ENCODE assay signal across 18 cellular contexts in genomic region chr10:4526426-4526825, GRCh38.
DNase-seq lines count a peak whose midpoint lies in the region; ATAC-seq and TF ChIP-seq lines count a peak whose summit lies in the region.
"Had no signal": no experiment of that assay in that cellular context is flagged by ENCODE, and none has a peak within 500 bp of the region (broad histone marks: within the 10 kb centered on the region; RNA-seq: fewer than 3 reads in every experiment).

No MANE protein-coding gene starts in this region.

- no peak overlapping the region for H2BK12ac ChIP-seq in H9 (ENCODE audit: insufficient read length, low read depth, low read length)

- H3K36me3 Mint-ChIP-seq in H9 (ENCODE audit: insufficient read depth in 1 of 3, low read depth in 3 of 3) = no peaks in the 10 kb centered on the region

- no peak overlapping the region for H4K91ac ChIP-seq in H9 (ENCODE audit: insufficient read length, low read depth, low read length)

- H3K36me3 ChIP-seq in ascending aorta = no peaks in the 10 kb centered on the region
- no peaks in the 10 kb centered on the region for H3K36me3 ChIP-seq in smooth muscle cell (ENCODE audit: low read depth)

- no peaks in the 10 kb centered on the region for H3K9me3 ChIP-seq in ascending aorta
- H3K9me3 ChIP-seq in smooth muscle cell (replicated peaks; ENCODE audit: low read depth) = no peaks in the 10 kb centered on the region
- no peaks in the 10 kb centered on the region for H3K9me3 ChIP-seq in H9 (ENCODE audit: control insufficient read depth, low read depth, low read length)
- H3K9me3 ChIP-seq: A549 had no signal

- H3K56ac ChIP-seq in H9 (ENCODE audit: insufficient read length, low read depth, low read length) = no peak overlapping the region

- no peak overlapping the region for H2AK5ac ChIP-seq in H9 (ENCODE audit: insufficient read length, low read length)

- H3K4me3 Mint-ChIP-seq in H9 = no peak overlapping the region
- H3K4me3 Mint-ChIP-seq: CD4-positive, alpha-beta T cell had no signal

- H3K4me2 ChIP-seq in smooth muscle cell (peak overlapping the region; percentile 34), H9 (ENCODE audit: insufficient read depth, insufficient read length, low read length) (no peak overlapping the region)
- H3K4me2 ChIP-seq: A549 had no signal

- H4K8ac ChIP-seq in H9 (replicated peaks; ENCODE audit: insufficient read length, low read depth, low read length) = no peak overlapping the region

- H2BK15ac ChIP-seq in H9 (ENCODE audit: low read depth, low read length) = no peak overlapping the region

- H3K79me1 ChIP-seq in H9 (ENCODE audit: insufficient read depth, low read depth, low read length, poor library complexity, severe bottlenecking) = no peaks in the 10 kb centered on the region

- peak overlapping the region; percentile 67 for H2AFZ ChIP-seq in smooth muscle cell (ENCODE audit: low read depth)
- no peak overlapping the region for H2AFZ ChIP-seq in H9 (ENCODE audit: low read length)

- H3K14ac ChIP-seq in H9 (ENCODE audit: insufficient read depth, low read length) = no peak overlapping the region

- no peak overlapping the region for H3K23ac ChIP-seq in H9 (ENCODE audit: insufficient read length, low read depth, low read length)

- TF ChIP-seq CTCF in ascending aorta (IDR thresholded peaks at IDR 0.05) = no peak
- no peak for TF ChIP-seq CTCF in smooth muscle cell (IDR thresholded peaks at IDR 0.05; ENCODE audit: borderline replicate concordance, insufficient read depth, poor library complexity, severe bottlenecking)
- TF ChIP-seq CTCF in H9 (conservative IDR thresholded peaks at IDR 0.05) = no peak
- no peak for TF ChIP-seq CTCF in omental fat pad (IDR thresholded peaks at IDR 0.05)

- no peak for ATAC-seq in omental fat pad (ENCODE audit: low FRiP score)
- ATAC-seq: A549, GM12878, K562, Right ventricle myocardium inferior had no signal

- H3K9me3 Mint-ChIP-seq in H9 = no peaks in the 10 kb centered on the region
- H3K9me3 Mint-ChIP-seq: CD4-positive, alpha-beta T cell had no signal

- no peak overlapping the region for H4K5ac ChIP-seq in H9 (ENCODE audit: insufficient read length, low read depth, low read length)

- no peak overlapping the region for H3K4ac ChIP-seq in H9 (ENCODE audit: low read depth, low read length)

- H4K20me1 ChIP-seq in smooth muscle cell (ENCODE audit: low read depth) = no peaks in the 10 kb centered on the region
- no peaks in the 10 kb centered on the region for H4K20me1 ChIP-seq in H9 (ENCODE audit: control insufficient read depth, insufficient read depth, insufficient read length)

- no peak overlapping the region for H3T11ph ChIP-seq in H9 (ENCODE audit: low read length)

- H3K79me2 ChIP-seq in smooth muscle cell (ENCODE audit: low read depth) = no peaks in the 10 kb centered on the region
- H3K79me2 ChIP-seq in H9 (ENCODE audit: insufficient read depth, low read length) = no peaks in the 10 kb centered on the region

- H3K4me1 Mint-ChIP-seq in H9 = no peaks in the 10 kb centered on the region

- intact Hi-C loops in ascending aorta (cut with DNase I) = no loop called here

- H3K27ac ChIP-seq in ascending aorta (peak overlapping the region; percentile 24 to 52), smooth muscle cell (ENCODE audit: low read depth) (peak overlapping the region; percentile 54), H9 (ENCODE audit: insufficient read length, low read depth, low read length) (no peak overlapping the region)
- H3K27ac ChIP-seq: A549 had no signal

- H3K9ac ChIP-seq in smooth muscle cell (ENCODE audit: low read depth) = peak overlapping the region; percentile 14
- no peak overlapping the region for H3K9ac ChIP-seq in H9 (ENCODE audit: extremely low read depth, insufficient read length, low read length)

- H2BK5ac ChIP-seq in H9 (ENCODE audit: insufficient read length, low read length) = no peak overlapping the region

- no peaks in the 10 kb centered on the region for H3K23me2 ChIP-seq in H9 (ENCODE audit: insufficient read length, low read depth, low read length, poor library complexity, severe bottlenecking)

- H3K4me3 ChIP-seq in ascending aorta = no peak overlapping the region
- H3K4me3 ChIP-seq in smooth muscle cell = no peak overlapping the region
- H3K4me3 ChIP-seq: A549, GM12878, K562 had no signal

- DNase-seq in Ammon's horn (ENCODE audit: low spot score) (peak; percentile 50), ascending aorta (ENCODE audit: low spot score in 2 of 2) (no peak), inferior parietal cortex (ENCODE audit: extremely low spot score) (peak; percentile 40), smooth muscle cell (lab: John Stamatoyannopoulos, UW; ENCODE audit: unreplicated experiment) (no peak), cerebellar nuclear complex (lab: John Stamatoyannopoulos, UW) (no peak), H9 (no peak), iPS-NIHi11 (ENCODE audit: low spot score) (no peak), omental fat pad (ENCODE audit: low spot score) (no peak)
- DNase-seq: AML-193; Calu3; CD4-positive, alpha-beta T cell; NCI-H146; NCI-H345; NCI-H69 had no signal

- H3K4me1 ChIP-seq in ascending aorta = peaks cover 0 to 13% of the 10 kb centered on the region in 2 donors
- H3K4me1 ChIP-seq in smooth muscle cell (ENCODE audit: low read depth) = no peaks in the 10 kb centered on the region
- H3K4me1 ChIP-seq in H9 (ENCODE audit: insufficient read depth, low read length) = no peaks in the 10 kb centered on the region
- H3K4me1 ChIP-seq: A549 had no signal

- no peak overlapping the region for H2BK120ac ChIP-seq in H9 (ENCODE audit: low read depth, low read length, poor library complexity, severe bottlenecking)

- no peaks in the 10 kb centered on the region for H3F3A ChIP-seq in smooth muscle cell (ENCODE audit: low read depth)

- H3K18ac ChIP-seq in H9 (ENCODE audit: insufficient read length, low read depth, low read length) = no peak overlapping the region

- no peak overlapping the region for H3K27ac Mint-ChIP-seq in H9
- H3K27ac Mint-ChIP-seq: CD4-positive, alpha-beta T cell had no signal

- no peak overlapping the region for H2BK20ac ChIP-seq in H9 (ENCODE audit: low read depth, low read length, poor library complexity, severe bottlenecking)

- H3K27me3 ChIP-seq in ascending aorta (no peaks in the 10 kb centered on the region), smooth muscle cell (ENCODE audit: low read depth) (no peaks in the 10 kb centered on the region), H9 (ENCODE audit: insufficient read depth, low read length) (no peaks in the 10 kb centered on the region)

- no peaks in the 10 kb centered on the region for H3K27me3 Mint-ChIP-seq in H9 (ENCODE audit: low read depth)

- 40% methylated on average over 3 of the region's 3 CpGs for WGBS in smooth muscle cell (ENCODE audit: low lambda C conversion rate)
- WGBS in H9 (ENCODE audit: extremely low coverage, insufficient read length, low lambda C conversion rate) = no CpG with 5 or more reads among the region's 3 CpGs

Comparison
In these comparisons a context has a peak if more than half of its experiments do, and no peak if none do; other contexts are left out.
1. DNase-seq: peak in Ammon's horn (single experiment) and inferior parietal cortex (single experiment); none in ascending aorta (0 of 2), smooth muscle cell (single experiment), cerebellar nuclear complex (0 of 2), H9 (single experiment), iPS-NIHi11 (single experiment) and omental fat pad (single experiment).